In genomic region chrX:68697465-68698125, GRCh38 we compare ENCODE assay signal across 1 cellular context.
A peak's percentile ranks its signal among the peaks of the same experiment; 100 is the strongest.
TF ChIP-seq lines count a peak whose summit lies in the region.

No MANE protein-coding gene starts in this region.

TF ChIP-seq in K562, 482 proteins besides CTCF, POLR2A, EP300 and RAD21 (continued from another document):
- TF ChIP-seq ZNF518B (CRISPR knock-in tag; IDR thresholded peaks at IDR 0.05) (no peak), TEAD2 (tag; IDR thresholded peaks at IDR 0.05) (no peak), KLF16 (IDR thresholded peaks at IDR 0.05) (peak; percentile 27; the same call in 1 of the 2 replicates), PBX2 (CRISPR knock-in tag; IDR thresholded peaks at IDR 0.05; ENCODE audit: low read depth) (no peak), PBX2 (tag; conservative IDR thresholded peaks at IDR 0.05; ENCODE audit: low read depth) (no peak), MNT (conservative IDR thresholded peaks at IDR 0.05) (0 out of 4 replicates have a peak, but pooled peaks of 1 of the 2 experiments have one; percentile 37), NCOR1 (IDR thresholded peaks at IDR 0.05) (peak; percentile 76), ZNF174 (CRISPR knock-in tag; IDR thresholded peaks at IDR 0.05) (no peak), RBM14 (IDR thresholded peaks at IDR 0.05; ENCODE audit: borderline replicate concordance, insufficient read depth, low read depth, low read length) (no peak), HMGXB4 (CRISPR knock-in tag; IDR thresholded peaks at IDR 0.05) (no peak), CTBP1 (IDR thresholded peaks at IDR 0.05; ENCODE audit: borderline replicate concordance) (peak; percentile 20; the same call in 1 of the 2 replicates), ZNF609 (CRISPR knock-in tag; IDR thresholded peaks at IDR 0.05; ENCODE audit: borderline replicate concordance) (no peak), MITF (IDR thresholded peaks at IDR 0.05) (no peak), HINFP (tag; conservative IDR thresholded peaks at IDR 0.05; ENCODE audit: low read depth) (no peak), ARID2 (IDR thresholded peaks at IDR 0.05) (no peak), HDAC2 (IDR thresholded peaks at IDR 0.05) (no peak), PML (IDR thresholded peaks at IDR 0.05; ENCODE audit: low read length) (0 out of 2 replicates have a peak, but pooled peaks have one; percentile 34), NUFIP1 (IDR thresholded peaks at IDR 0.05; ENCODE audit: partially characterized antibody) (no peak), E2F3 (CRISPR knock-in tag; IDR thresholded peaks at IDR 0.05) (no peak), ZBTB11 (CRISPR knock-in tag; IDR thresholded peaks at IDR 0.05) (peak in 1 of 3 experiments; percentile 54; a peak in 1 of 6 replicates), ZNF184 (CRISPR knock-in tag; IDR thresholded peaks at IDR 0.05) (no peak), MAFK (IDR thresholded peaks at IDR 0.05; ENCODE audit: low read length) (no peak), ETV5 (CRISPR knock-in tag; IDR thresholded peaks at IDR 0.05; ENCODE audit: low read depth) (0 out of 2 replicates have a peak, but pooled peaks have one; percentile 35), ZNF583 (CRISPR knock-in tag; IDR thresholded peaks at IDR 0.05) (no peak), ZNF277 (CRISPR knock-in tag; IDR thresholded peaks at IDR 0.05; ENCODE audit: borderline replicate concordance) (no peak), MCM5 (IDR thresholded peaks at IDR 0.05; ENCODE audit: low read depth) (no peak), JUNB (CRISPR knock-in tag; conservative IDR thresholded peaks at IDR 0.05) (no peak), SRSF7 (optimal IDR thresholded peaks at IDR 0.05; ENCODE audit: low read depth, low read length) (no peak), ZNF232 (CRISPR knock-in tag; IDR thresholded peaks at IDR 0.05) (no peak), GATA2 (CRISPR knock-in tag; IDR thresholded peaks at IDR 0.05) (peak; percentile 40; the same call in 1 of the 2 replicates), SMARCA4 (IDR thresholded peaks at IDR 0.05) (peak; percentile 55), E2F6 (IDR thresholded peaks at IDR 0.05; ENCODE audit: borderline replicate concordance in 1 of 2, extremely low read depth in 1 of 2, insufficient read depth in 1 of 2, insufficient read length in 1 of 2, low read depth in 1 of 2, low read length in 1 of 2, poor library complexity in 1 of 2, severe bottlenecking in 1 of 2) (no peak)
